In the genomic region with DNA sequence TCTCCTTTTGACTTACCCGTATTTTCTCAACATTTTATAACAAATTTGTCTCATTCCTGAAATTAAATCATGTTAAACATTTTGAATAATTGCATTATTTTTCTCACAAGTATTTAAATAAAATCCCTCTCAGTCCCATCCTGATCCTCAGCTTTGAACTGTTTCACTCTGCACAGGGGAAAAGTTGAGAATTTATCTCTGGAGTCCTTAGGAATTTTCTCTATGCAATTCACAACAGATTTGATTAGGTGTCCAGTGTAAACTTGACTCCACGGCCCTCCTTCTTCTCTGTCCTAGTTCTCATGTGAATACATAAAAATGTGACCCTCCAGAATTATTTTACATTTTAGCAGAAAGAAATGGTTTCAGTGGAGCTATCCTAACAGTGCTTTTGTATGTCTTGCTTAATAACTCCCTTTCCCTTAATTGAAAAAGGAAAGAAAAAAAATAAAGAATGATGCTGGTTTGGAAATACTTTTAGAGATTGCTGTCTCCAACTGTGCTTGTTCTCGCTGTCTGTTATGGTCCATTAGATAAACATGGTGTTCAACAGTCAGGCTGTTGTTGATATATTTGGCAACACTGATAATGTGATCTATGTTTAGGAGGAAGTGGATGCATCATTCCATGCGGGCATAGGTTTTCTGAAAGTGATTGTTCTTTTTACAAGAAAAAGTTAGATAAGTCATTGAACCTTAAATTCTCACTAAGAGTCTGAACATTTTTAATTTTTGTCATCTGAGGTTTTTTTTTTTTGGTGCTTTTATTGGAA, we compare ENCODE assay signal across 1 cellular context.
TF ChIP-seq lines count a peak whose summit lies in the region.

No MANE protein-coding gene starts in this region.

TF ChIP-seq in K562, 482 proteins besides CTCF, POLR2A, EP300 and RAD21 (continued from another document and continues in another):
- TF ChIP-seq, protein P1, sequence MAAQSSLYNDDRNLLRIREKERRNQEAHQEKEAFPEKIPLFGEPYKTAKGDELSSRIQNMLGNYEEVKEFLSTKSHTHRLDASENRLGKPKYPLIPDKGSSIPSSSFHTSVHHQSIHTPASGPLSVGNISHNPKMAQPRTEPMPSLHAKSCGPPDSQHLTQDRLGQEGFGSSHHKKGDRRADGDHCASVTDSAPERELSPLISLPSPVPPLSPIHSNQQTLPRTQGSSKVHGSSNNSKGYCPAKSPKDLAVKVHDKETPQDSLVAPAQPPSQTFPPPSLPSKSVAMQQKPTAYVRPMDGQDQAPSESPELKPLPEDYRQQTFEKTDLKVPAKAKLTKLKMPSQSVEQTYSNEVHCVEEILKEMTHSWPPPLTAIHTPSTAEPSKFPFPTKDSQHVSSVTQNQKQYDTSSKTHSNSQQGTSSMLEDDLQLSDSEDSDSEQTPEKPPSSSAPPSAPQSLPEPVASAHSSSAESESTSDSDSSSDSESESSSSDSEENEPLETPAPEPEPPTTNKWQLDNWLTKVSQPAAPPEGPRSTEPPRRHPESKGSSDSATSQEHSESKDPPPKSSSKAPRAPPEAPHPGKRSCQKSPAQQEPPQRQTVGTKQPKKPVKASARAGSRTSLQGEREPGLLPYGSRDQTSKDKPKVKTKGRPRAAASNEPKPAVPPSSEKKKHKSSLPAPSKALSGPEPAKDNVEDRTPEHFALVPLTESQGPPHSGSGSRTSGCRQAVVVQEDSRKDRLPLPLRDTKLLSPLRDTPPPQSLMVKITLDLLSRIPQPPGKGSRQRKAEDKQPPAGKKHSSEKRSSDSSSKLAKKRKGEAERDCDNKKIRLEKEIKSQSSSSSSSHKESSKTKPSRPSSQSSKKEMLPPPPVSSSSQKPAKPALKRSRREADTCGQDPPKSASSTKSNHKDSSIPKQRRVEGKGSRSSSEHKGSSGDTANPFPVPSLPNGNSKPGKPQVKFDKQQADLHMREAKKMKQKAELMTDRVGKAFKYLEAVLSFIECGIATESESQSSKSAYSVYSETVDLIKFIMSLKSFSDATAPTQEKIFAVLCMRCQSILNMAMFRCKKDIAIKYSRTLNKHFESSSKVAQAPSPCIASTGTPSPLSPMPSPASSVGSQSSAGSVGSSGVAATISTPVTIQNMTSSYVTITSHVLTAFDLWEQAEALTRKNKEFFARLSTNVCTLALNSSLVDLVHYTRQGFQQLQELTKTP (IDR thresholded peaks at IDR 0.05; ENCODE audit: low read depth in 1 of 2, partially characterized antibody in 2 of 2) = no peak
- TF ChIP-seq FIP1L1 (IDR thresholded peaks at IDR 0.05; ENCODE audit: low read depth, low read length, poor library complexity, severe bottlenecking) (no peak), HLTF (IDR thresholded peaks at IDR 0.05) (no peak), GTF2E2 (tag; IDR thresholded peaks at IDR 0.05) (no peak), ZNF133 (CRISPR knock-in tag; IDR thresholded peaks at IDR 0.05) (no peak), NFXL1 (CRISPR knock-in tag; IDR thresholded peaks at IDR 0.05) (no peak), SMARCA4 (IDR thresholded peaks at IDR 0.05) (peak; percentile 89), MYBL2 (IDR thresholded peaks at IDR 0.05; ENCODE audit: low read depth) (no peak), MYBL2 (CRISPR knock-in tag; IDR thresholded peaks at IDR 0.05; ENCODE audit: borderline replicate concordance) (no peak), ZNF143 (CRISPR knock-in tag; IDR thresholded peaks at IDR 0.05) (no peak), ZNF232 (CRISPR knock-in tag; IDR thresholded peaks at IDR 0.05) (no peak), BRD9 (IDR thresholded peaks at IDR 0.05; ENCODE audit: low read depth, partially characterized antibody) (no peak), ZNF766 (CRISPR knock-in tag; conservative IDR thresholded peaks at IDR 0.05) (no peak), CC2D1A (IDR thresholded peaks at IDR 0.05) (0 out of 2 replicates have a peak, but pooled peaks have one; percentile 31), HMG20B (CRISPR knock-in tag; IDR thresholded peaks at IDR 0.05) (no peak), POLR2AphosphoS5 (IDR thresholded peaks at IDR 0.05; ENCODE audit: control insufficient read depth, insufficient read depth, low read depth, low read length) (peak; percentile 49; the same call in 1 of the 2 replicates), ZNF785 (CRISPR knock-in tag; IDR thresholded peaks at IDR 0.05) (no peak), DIDO1 (tag; IDR thresholded peaks at IDR 0.05; ENCODE audit: low read depth) (no peak), ZNF140 (CRISPR knock-in tag; IDR thresholded peaks at IDR 0.05) (no peak), HNRNPLL (IDR thresholded peaks at IDR 0.05; ENCODE audit: low read depth, low read length, poor library complexity, severe bottlenecking) (no peak), ZNF41 (CRISPR knock-in tag; conservative IDR thresholded peaks at IDR 0.05) (no peak), NFIC (IDR thresholded peaks at IDR 0.05) (peak; percentile 50), SIN3A (IDR thresholded peaks at IDR 0.05; ENCODE audit: borderline replicate concordance in 2 of 2, control insufficient read depth in 1 of 2, low read depth in 2 of 2, low read length in 2 of 2) (no peak), HSF4 (CRISPR knock-in tag; IDR thresholded peaks at IDR 0.05; ENCODE audit: borderline replicate concordance) (no peak), PHF8 (IDR thresholded peaks at IDR 0.05; ENCODE audit: borderline replicate concordance, low read length) (no peak), ZKSCAN1 (IDR thresholded peaks at IDR 0.05; ENCODE audit: low read depth, low read length) (no peak), ZNF3 (CRISPR knock-in tag; IDR thresholded peaks at IDR 0.05) (no peak), EZH2 (IDR thresholded peaks at IDR 0.05; ENCODE audit: borderline replicate concordance, low read depth, low read length) (no peak), MCM5 (IDR thresholded peaks at IDR 0.05; ENCODE audit: low read depth) (no peak), CBX1 (IDR thresholded peaks at IDR 0.05; ENCODE audit: low read depth) (no peak), ZNF12 (CRISPR knock-in tag; IDR thresholded peaks at IDR 0.05) (no peak), MAFK (IDR thresholded peaks at IDR 0.05; ENCODE audit: low read length) (no peak)
- TF ChIP-seq, protein P2, sequence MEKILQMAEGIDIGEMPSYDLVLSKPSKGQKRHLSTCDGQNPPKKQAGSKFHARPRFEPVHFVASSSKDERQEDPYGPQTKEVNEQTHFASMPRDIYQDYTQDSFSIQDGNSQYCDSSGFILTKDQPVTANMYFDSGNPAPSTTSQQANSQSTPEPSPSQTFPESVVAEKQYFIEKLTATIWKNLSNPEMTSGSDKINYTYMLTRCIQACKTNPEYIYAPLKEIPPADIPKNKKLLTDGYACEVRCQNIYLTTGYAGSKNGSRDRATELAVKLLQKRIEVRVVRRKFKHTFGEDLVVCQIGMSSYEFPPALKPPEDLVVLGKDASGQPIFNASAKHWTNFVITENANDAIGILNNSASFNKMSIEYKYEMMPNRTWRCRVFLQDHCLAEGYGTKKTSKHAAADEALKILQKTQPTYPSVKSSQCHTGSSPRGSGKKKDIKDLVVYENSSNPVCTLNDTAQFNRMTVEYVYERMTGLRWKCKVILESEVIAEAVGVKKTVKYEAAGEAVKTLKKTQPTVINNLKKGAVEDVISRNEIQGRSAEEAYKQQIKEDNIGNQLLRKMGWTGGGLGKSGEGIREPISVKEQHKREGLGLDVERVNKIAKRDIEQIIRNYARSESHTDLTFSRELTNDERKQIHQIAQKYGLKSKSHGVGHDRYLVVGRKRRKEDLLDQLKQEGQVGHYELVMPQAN (IDR thresholded peaks at IDR 0.05; ENCODE audit: borderline replicate concordance) = no peak
- TF ChIP-seq, protein P3, sequence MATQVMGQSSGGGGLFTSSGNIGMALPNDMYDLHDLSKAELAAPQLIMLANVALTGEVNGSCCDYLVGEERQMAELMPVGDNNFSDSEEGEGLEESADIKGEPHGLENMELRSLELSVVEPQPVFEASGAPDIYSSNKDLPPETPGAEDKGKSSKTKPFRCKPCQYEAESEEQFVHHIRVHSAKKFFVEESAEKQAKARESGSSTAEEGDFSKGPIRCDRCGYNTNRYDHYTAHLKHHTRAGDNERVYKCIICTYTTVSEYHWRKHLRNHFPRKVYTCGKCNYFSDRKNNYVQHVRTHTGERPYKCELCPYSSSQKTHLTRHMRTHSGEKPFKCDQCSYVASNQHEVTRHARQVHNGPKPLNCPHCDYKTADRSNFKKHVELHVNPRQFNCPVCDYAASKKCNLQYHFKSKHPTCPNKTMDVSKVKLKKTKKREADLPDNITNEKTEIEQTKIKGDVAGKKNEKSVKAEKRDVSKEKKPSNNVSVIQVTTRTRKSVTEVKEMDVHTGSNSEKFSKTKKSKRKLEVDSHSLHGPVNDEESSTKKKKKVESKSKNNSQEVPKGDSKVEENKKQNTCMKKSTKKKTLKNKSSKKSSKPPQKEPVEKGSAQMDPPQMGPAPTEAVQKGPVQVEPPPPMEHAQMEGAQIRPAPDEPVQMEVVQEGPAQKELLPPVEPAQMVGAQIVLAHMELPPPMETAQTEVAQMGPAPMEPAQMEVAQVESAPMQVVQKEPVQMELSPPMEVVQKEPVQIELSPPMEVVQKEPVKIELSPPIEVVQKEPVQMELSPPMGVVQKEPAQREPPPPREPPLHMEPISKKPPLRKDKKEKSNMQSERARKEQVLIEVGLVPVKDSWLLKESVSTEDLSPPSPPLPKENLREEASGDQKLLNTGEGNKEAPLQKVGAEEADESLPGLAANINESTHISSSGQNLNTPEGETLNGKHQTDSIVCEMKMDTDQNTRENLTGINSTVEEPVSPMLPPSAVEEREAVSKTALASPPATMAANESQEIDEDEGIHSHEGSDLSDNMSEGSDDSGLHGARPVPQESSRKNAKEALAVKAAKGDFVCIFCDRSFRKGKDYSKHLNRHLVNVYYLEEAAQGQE (CRISPR knock-in tag; IDR thresholded peaks at IDR 0.05; ENCODE audit: low read depth) = no peak
- TF ChIP-seq, protein P4, sequence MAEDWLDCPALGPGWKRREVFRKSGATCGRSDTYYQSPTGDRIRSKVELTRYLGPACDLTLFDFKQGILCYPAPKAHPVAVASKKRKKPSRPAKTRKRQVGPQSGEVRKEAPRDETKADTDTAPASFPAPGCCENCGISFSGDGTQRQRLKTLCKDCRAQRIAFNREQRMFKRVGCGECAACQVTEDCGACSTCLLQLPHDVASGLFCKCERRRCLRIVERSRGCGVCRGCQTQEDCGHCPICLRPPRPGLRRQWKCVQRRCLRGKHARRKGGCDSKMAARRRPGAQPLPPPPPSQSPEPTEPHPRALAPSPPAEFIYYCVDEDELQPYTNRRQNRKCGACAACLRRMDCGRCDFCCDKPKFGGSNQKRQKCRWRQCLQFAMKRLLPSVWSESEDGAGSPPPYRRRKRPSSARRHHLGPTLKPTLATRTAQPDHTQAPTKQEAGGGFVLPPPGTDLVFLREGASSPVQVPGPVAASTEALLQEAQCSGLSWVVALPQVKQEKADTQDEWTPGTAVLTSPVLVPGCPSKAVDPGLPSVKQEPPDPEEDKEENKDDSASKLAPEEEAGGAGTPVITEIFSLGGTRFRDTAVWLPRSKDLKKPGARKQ (CRISPR knock-in tag; IDR thresholded peaks at IDR 0.05) = no peak
- TF ChIP-seq, protein P5, sequence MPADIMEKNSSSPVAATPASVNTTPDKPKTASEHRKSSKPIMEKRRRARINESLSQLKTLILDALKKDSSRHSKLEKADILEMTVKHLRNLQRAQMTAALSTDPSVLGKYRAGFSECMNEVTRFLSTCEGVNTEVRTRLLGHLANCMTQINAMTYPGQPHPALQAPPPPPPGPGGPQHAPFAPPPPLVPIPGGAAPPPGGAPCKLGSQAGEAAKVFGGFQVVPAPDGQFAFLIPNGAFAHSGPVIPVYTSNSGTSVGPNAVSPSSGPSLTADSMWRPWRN (IDR thresholded peaks at IDR 0.05; ENCODE audit: low read depth) = no peak
- TF ChIP-seq, protein P6, sequence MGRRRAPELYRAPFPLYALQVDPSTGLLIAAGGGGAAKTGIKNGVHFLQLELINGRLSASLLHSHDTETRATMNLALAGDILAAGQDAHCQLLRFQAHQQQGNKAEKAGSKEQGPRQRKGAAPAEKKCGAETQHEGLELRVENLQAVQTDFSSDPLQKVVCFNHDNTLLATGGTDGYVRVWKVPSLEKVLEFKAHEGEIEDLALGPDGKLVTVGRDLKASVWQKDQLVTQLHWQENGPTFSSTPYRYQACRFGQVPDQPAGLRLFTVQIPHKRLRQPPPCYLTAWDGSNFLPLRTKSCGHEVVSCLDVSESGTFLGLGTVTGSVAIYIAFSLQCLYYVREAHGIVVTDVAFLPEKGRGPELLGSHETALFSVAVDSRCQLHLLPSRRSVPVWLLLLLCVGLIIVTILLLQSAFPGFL (CRISPR knock-in tag; IDR thresholded peaks at IDR 0.05) = no peak
- TF ChIP-seq, protein P7, sequence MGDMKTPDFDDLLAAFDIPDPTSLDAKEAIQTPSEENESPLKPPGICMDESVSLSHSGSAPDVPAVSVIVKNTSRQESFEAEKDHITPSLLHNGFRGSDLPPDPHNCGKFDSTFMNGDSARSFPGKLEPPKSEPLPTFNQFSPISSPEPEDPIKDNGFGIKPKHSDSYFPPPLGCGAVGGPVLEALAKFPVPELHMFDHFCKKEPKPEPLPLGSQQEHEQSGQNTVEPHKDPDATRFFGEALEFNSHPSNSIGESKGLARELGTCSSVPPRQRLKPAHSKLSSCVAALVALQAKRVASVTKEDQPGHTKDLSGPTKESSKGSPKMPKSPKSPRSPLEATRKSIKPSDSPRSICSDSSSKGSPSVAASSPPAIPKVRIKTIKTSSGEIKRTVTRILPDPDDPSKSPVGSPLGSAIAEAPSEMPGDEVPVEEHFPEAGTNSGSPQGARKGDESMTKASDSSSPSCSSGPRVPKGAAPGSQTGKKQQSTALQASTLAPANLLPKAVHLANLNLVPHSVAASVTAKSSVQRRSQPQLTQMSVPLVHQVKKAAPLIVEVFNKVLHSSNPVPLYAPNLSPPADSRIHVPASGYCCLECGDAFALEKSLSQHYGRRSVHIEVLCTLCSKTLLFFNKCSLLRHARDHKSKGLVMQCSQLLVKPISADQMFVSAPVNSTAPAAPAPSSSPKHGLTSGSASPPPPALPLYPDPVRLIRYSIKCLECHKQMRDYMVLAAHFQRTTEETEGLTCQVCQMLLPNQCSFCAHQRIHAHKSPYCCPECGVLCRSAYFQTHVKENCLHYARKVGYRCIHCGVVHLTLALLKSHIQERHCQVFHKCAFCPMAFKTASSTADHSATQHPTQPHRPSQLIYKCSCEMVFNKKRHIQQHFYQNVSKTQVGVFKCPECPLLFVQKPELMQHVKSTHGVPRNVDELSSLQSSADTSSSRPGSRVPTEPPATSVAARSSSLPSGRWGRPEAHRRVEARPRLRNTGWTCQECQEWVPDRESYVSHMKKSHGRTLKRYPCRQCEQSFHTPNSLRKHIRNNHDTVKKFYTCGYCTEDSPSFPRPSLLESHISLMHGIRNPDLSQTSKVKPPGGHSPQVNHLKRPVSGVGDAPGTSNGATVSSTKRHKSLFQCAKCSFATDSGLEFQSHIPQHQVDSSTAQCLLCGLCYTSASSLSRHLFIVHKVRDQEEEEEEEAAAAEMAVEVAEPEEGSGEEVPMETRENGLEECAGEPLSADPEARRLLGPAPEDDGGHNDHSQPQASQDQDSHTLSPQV (IDR thresholded peaks at IDR 0.05) = no peak
- TF ChIP-seq, protein P8, sequence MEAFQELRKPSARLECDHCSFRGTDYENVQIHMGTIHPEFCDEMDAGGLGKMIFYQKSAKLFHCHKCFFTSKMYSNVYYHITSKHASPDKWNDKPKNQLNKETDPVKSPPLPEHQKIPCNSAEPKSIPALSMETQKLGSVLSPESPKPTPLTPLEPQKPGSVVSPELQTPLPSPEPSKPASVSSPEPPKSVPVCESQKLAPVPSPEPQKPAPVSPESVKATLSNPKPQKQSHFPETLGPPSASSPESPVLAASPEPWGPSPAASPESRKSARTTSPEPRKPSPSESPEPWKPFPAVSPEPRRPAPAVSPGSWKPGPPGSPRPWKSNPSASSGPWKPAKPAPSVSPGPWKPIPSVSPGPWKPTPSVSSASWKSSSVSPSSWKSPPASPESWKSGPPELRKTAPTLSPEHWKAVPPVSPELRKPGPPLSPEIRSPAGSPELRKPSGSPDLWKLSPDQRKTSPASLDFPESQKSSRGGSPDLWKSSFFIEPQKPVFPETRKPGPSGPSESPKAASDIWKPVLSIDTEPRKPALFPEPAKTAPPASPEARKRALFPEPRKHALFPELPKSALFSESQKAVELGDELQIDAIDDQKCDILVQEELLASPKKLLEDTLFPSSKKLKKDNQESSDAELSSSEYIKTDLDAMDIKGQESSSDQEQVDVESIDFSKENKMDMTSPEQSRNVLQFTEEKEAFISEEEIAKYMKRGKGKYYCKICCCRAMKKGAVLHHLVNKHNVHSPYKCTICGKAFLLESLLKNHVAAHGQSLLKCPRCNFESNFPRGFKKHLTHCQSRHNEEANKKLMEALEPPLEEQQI (IDR thresholded peaks at IDR 0.05) = peak; percentile 77
